16 cellular contexts compared by ENCODE assay signal in the genomic region with DNA sequence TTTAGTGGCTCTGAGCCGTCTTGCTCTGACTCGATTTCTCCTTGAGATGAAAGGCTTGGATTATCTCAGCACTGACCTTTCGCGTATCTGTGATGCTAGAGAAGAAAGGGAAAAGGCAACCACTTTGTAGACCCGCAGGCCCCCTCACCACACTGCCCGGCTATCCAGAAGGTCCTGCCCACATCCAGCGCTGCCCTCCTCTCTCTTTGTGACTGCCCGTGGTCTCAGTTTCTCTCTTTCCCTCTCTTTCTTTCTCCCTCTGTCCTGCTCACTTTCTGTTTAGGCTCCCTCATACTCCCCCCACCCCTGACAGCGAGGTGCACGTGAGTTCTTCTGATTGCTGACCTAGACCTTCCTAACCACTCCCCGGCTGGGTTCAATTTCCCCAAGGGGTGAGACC. TPM values are rescaled to one million over a fixed set of nuclear protein-coding genes. Genes with fewer than 3 reads are reported as not detected.
DNase-seq lines count a peak whose midpoint lies in the region; ATAC-seq and TF ChIP-seq lines count a peak whose summit lies in the region.
"Had no signal": no experiment of that assay in that cellular context is flagged by ENCODE, and none has a peak within 500 bp of the region (broad histone marks: within the 10 kb centered on the region; RNA-seq: fewer than 3 reads in every experiment).

No MANE protein-coding gene starts in this region.

- POLR2A ChIA-PET in T-cell (lab: Charles Lee), result no interaction called here
- POLR2A ChIA-PET in CD4-positive, alpha-beta T cell (lab: Charles Lee), result interaction anchor here (0.8 to 2.5 kb wide), 2 partner anchors 16 to 70 kb away, joined by 3 to 12 read pairs; a partner anchor contains a TSS

- H3K36me3 Mint-ChIP-seq in activated naive CD4-positive, alpha-beta T cell treated with anti-CD3 and anti-CD28 coated beads, Interleukin-2, amount 10 ng/mL, durations not matched to agents 7 days and 5 days, result no peaks in the 10 kb centered on the region
- H3K36me3 Mint-ChIP-seq in T-cell, result no peaks in the 10 kb centered on the region
- peaks cover 6% of the 10 kb centered on the region for H3K36me3 Mint-ChIP-seq in effector memory CD8-positive, alpha-beta T cell (ENCODE audit: insufficient read depth)
- H3K36me3 Mint-ChIP-seq in CD4-positive, alpha-beta T cell (ENCODE audit: low read depth), result no peaks in the 10 kb centered on the region

- no peak for TF ChIP-seq CTCF in CD4-positive, alpha-beta T cell (IDR thresholded peaks at IDR 0.05)
- no peak for TF ChIP-seq CTCF in brain microvascular endothelial cell (IDR thresholded peaks at IDR 0.05; ENCODE audit: low read depth, low read length, missing control alignments)

- H3K27ac Mint-ChIP-seq in activated naive CD4-positive, alpha-beta T cell treated with anti-CD3 and anti-CD28 coated beads, Interleukin-2, amount 10 ng/mL, durations not matched to agents 7 days and 5 days, result peak overlapping the region; percentile 74
- peak overlapping the region; percentile 43 to 79 for H3K27ac Mint-ChIP-seq in T-cell
- H3K27ac Mint-ChIP-seq in effector memory CD8-positive, alpha-beta T cell, result peak overlapping the region; percentile 78 to 79
- H3K27ac Mint-ChIP-seq in stimulated activated naive CD8-positive, alpha-beta T cell treated with anti-CD3 and anti-CD28 coated beads, Interleukin-15, amount 100 ng/mL, for 72 hours, result peak overlapping the region; percentile 96 to 98
- H3K27ac Mint-ChIP-seq in CD4-positive, alpha-beta T cell, result no peak overlapping the region

- H3K27me3 Mint-ChIP-seq in activated naive CD4-positive, alpha-beta T cell treated with anti-CD3 and anti-CD28 coated beads, Interleukin-2, amount 10 ng/mL, durations not matched to agents 7 days and 5 days, result peaks cover 23% of the 10 kb centered on the region
- H3K27me3 Mint-ChIP-seq in T-cell, result peaks cover 2 to 3% of the 10 kb centered on the region in 2 donors
- no peaks in the 10 kb centered on the region for H3K27me3 Mint-ChIP-seq in effector memory CD8-positive, alpha-beta T cell
- no peaks in the 10 kb centered on the region for H3K27me3 Mint-ChIP-seq in stimulated activated naive CD8-positive, alpha-beta T cell treated with anti-CD3 and anti-CD28 coated beads, Interleukin-15, amount 100 ng/mL, for 72 hours
- H3K27me3 Mint-ChIP-seq in CD4-positive, alpha-beta T cell, result peaks cover 23% of the 10 kb centered on the region

- H3K36me3 ChIP-seq in brain microvascular endothelial cell (replicated peaks), result no peaks in the 10 kb centered on the region

- H3K4me3 ChIP-seq in brain microvascular endothelial cell (ENCODE audit: low read depth, low read length), result no peak overlapping the region

- ATAC-seq in T-cell (replicated peaks in 1 of 4), result no peak
- ATAC-seq in effector memory CD8-positive, alpha-beta T cell (replicated peaks), result no peak
- ATAC-seq in stimulated activated naive CD8-positive, alpha-beta T cell treated with anti-CD3 and anti-CD28 coated beads, Interleukin-15, amount 100 ng/mL, for 72 hours, result no peak
- ATAC-seq in CD4-positive, alpha-beta T cell (ENCODE audit: poor library complexity), result no peak
- ATAC-seq in HG03520 (IDR thresholded peaks at IDR 0.05; ENCODE audit: unreplicated experiment), result no peak

- in situ Hi-C loops in brain microvascular endothelial cell (cut with HindIII; ENCODE audit: low pct_ligation_motif_present, low sequenced_read_pairs), result no loop called here

- H3K9me3 ChIP-seq in CD4-positive, alpha-beta T cell (ENCODE audit: control insufficient read depth, low read length), result no peaks in the 10 kb centered on the region

- H3K4me1 Mint-ChIP-seq in activated naive CD4-positive, alpha-beta T cell treated with anti-CD3 and anti-CD28 coated beads, Interleukin-2, amount 10 ng/mL, durations not matched to agents 7 days and 5 days, result peaks cover 80% of the 10 kb centered on the region
- peaks cover 50 to 76% (median 62%) of the 10 kb centered on the region in 3 donors for H3K4me1 Mint-ChIP-seq in T-cell
- H3K4me1 Mint-ChIP-seq in effector memory CD8-positive, alpha-beta T cell (ENCODE audit: low read depth in 2 of 2), result peaks cover 70 to 73% of the 10 kb centered on the region in 2 donors
- H3K4me1 Mint-ChIP-seq in stimulated activated naive CD8-positive, alpha-beta T cell treated with anti-CD3 and anti-CD28 coated beads, Interleukin-15, amount 100 ng/mL, for 72 hours, result peaks cover 100% of the 10 kb centered on the region
- H3K4me1 Mint-ChIP-seq in CD4-positive, alpha-beta T cell (ENCODE audit: low read depth), result peaks cover 56% of the 10 kb centered on the region

- H3K4me3 Mint-ChIP-seq in activated naive CD4-positive, alpha-beta T cell treated with anti-CD3 and anti-CD28 coated beads, Interleukin-2, amount 10 ng/mL, durations not matched to agents 7 days and 5 days, result no peak overlapping the region
- peak overlapping the region in 2 of 3 donors; percentile 31 to 53 for H3K4me3 Mint-ChIP-seq in T-cell
- peak overlapping the region; percentile 67 to 78 for H3K4me3 Mint-ChIP-seq in effector memory CD8-positive, alpha-beta T cell
- peak overlapping the region; percentile 71 to 77 for H3K4me3 Mint-ChIP-seq in stimulated activated naive CD8-positive, alpha-beta T cell treated with anti-CD3 and anti-CD28 coated beads, Interleukin-15, amount 100 ng/mL, for 72 hours
- no peak overlapping the region for H3K4me3 Mint-ChIP-seq in CD4-positive, alpha-beta T cell
- H3K4me3 Mint-ChIP-seq: activated B cell treated with CpG ODN at 0.5 μM for 24 hours had no signal

- intact Hi-C loops in CD4-positive, alpha-beta T cell (cut with DNase I, micrococcal nuclease), result no loop called here

- CTCF ChIA-PET in activated naive CD4-positive, alpha-beta T cell treated with anti-CD3 and anti-CD28 coated beads, Interleukin-2, amount 10 ng/mL, durations not matched to agents 7 days and 5 days (lab: Charles Lee), result interaction anchor here (4.1 to 6.8 kb wide), 2 partner anchors 12 to 20 kb away, joined by 22 to 83 read pairs; a partner anchor contains a TSS
- CTCF ChIA-PET in T-cell (lab: Charles Lee), result no interaction called here
- CTCF ChIA-PET in CD4-positive, alpha-beta T cell (lab: Charles Lee), result interaction anchor here (1.2 to 3.3 kb wide), 2 partner anchors 13 to 21 kb away, joined by 3 to 14 read pairs; a partner anchor contains a TSS

- H3K27me3 ChIP-seq in CD4-positive, alpha-beta T cell (ENCODE audit: control insufficient read depth, insufficient read depth, low read length), result no peaks in the 10 kb centered on the region
- peaks cover 83% of the 10 kb centered on the region for H3K27me3 ChIP-seq in brain microvascular endothelial cell (replicated peaks)

- no peak for DNase-seq in activated naive CD4-positive, alpha-beta T cell treated with anti-CD3 and anti-CD28 coated beads, Interleukin-2, amount 10 ng/mL, durations not matched to agents 7 days and 5 days
- DNase-seq in activated naive CD4-positive, alpha-beta T cell treated with anti-CD3 and anti-CD28 coated beads, Interleukin-2, amount 50 U/mL, for 16 hours, result no peak
- no peak for DNase-seq in T-cell
- no peak for DNase-seq in effector memory CD8-positive, alpha-beta T cell
- no peak for DNase-seq in stimulated activated naive CD8-positive, alpha-beta T cell treated with anti-CD3 and anti-CD28 coated beads, Interleukin-15, amount 100 ng/mL, for 72 hours
- DNase-seq in CD4-positive, alpha-beta T cell, result no peak
- no peak for DNase-seq in brain microvascular endothelial cell
- DNase-seq: activated B cell treated with CpG ODN at 0.5 μM for 24 hours, cortex of kidney, foreskin melanocyte, NCI-H1930, right cardiac atrium had no signal

- no peak overlapping the region for H3K27ac ChIP-seq in CD4-positive, alpha-beta T cell (ENCODE audit: low read depth, low read length)
- H3K27ac ChIP-seq in brain microvascular endothelial cell, result no peak overlapping the region
- H3K27ac ChIP-seq: epithelial cell of prostate, HL-60 had no signal

- H3K9me3 Mint-ChIP-seq in activated naive CD4-positive, alpha-beta T cell treated with anti-CD3 and anti-CD28 coated beads, Interleukin-2, amount 10 ng/mL, durations not matched to agents 7 days and 5 days, result no peaks in the 10 kb centered on the region
- H3K9me3 Mint-ChIP-seq in T-cell, result no peaks in the 10 kb centered on the region
- H3K9me3 Mint-ChIP-seq in effector memory CD8-positive, alpha-beta T cell, result no peaks in the 10 kb centered on the region
- no peaks in the 10 kb centered on the region for H3K9me3 Mint-ChIP-seq in stimulated activated naive CD8-positive, alpha-beta T cell treated with anti-CD3 and anti-CD28 coated beads, Interleukin-15, amount 100 ng/mL, for 72 hours
- no peaks in the 10 kb centered on the region for H3K9me3 Mint-ChIP-seq in CD4-positive, alpha-beta T cell
- H3K9me3 Mint-ChIP-seq: activated B cell treated with CpG ODN at 0.5 μM for 24 hours had no signal

RNA-seq across cellular contexts. Expression of a gene that starts 12.8 kb away (rescaled TPM):
- total RNA-seq in T-cell, result 10 to 100 TPM in 4 of 5 donors, 1 to 10 TPM in 1; 7.9 to 37.3 (median 20.8) TPM
- 10 to 100 TPM; 10.6 to 12.3 TPM for total RNA-seq in CD4-positive, alpha-beta T cell
- total RNA-seq: NCI-H460 had no signal

RNA-seq across cellular contexts. Expression of a gene that starts 26.2 kb away (rescaled TPM):
- 10 to 100 TPM in 1 of 5 donors, 1 to 10 TPM in 4; 4.5 to 20.5 (median 7.2) TPM for total RNA-seq in T-cell
- total RNA-seq in CD4-positive, alpha-beta T cell, result 1 to 10 TPM; 2.4 to 3.0 TPM

Comparison
In these comparisons a context has a peak if more than half of its experiments do, and no peak if none do; other contexts are left out.
1. H3K4me3 Mint-ChIP-seq: peak in T-cell (2 of 3), effector memory CD8-positive, alpha-beta T cell (2 of 2) and stimulated activated naive CD8-positive, alpha-beta T cell treated with anti-CD3 and anti-CD28 coated beads, Interleukin-15, amount 100 ng/mL, for 72 hours (2 of 2); none in activated naive CD4-positive, alpha-beta T cell treated with anti-CD3 and anti-CD28 coated beads, Interleukin-2, amount 10 ng/mL, durations not matched to agents 7 days and 5 days (single experiment) and CD4-positive, alpha-beta T cell (single experiment).
2. CTCF ChIA-PET loops: an anchor here in activated naive CD4-positive, alpha-beta T cell treated with anti-CD3 and anti-CD28 coated beads, Interleukin-2, amount 10 ng/mL, durations not matched to agents 7 days and 5 days (4.1 to 6.8 kb wide) and CD4-positive, alpha-beta T cell (1.2 to 3.3 kb wide); none called in T-cell.